27 cellular contexts compared by ENCODE assay signal in genomic region chr12:15497621-15498285, GRCh38.
DNase-seq lines count a peak whose midpoint lies in the region; ATAC-seq, FAIRE-seq and TF ChIP-seq lines count a peak whose summit lies in the region.
"Had no signal": no experiment of that assay in that cellular context is flagged by ENCODE, and none has a peak within 500 bp of the region (broad histone marks: within the 10 kb centered on the region; RNA-seq: fewer than 3 reads in every experiment).

No MANE protein-coding gene starts in this region.

- CTCF ChIA-PET in SK-N-SH (lab: Yijun Ruan, JAX), result no interaction called here

- H3K36me3 ChIP-seq in SK-N-SH (replicated peaks in 1 of 2; ENCODE audit: control insufficient read depth in 1 of 2, insufficient read depth in 2 of 2, low read length in 1 of 2), result no peaks in the 10 kb centered on the region
- H3K36me3 ChIP-seq in SK-N-MC (ENCODE audit: insufficient read depth, low read length), result no peaks in the 10 kb centered on the region
- H3K36me3 ChIP-seq in Karpas-422 (ENCODE audit: insufficient read depth, low read length), result no peaks in the 10 kb centered on the region
- H3K36me3 ChIP-seq: adrenal gland, brain microvascular endothelial cell, gastrocnemius medialis, HAP-1, lower lobe of right lung, transverse colon had no signal

- H3K79me2 ChIP-seq in SK-N-SH (ENCODE audit: insufficient read depth) (no peaks in the 10 kb centered on the region), Karpas-422 (ENCODE audit: low read length) (no peaks in the 10 kb centered on the region)

- H3K27me3 ChIP-seq in SK-N-SH (ENCODE audit: insufficient read depth), result no peaks in the 10 kb centered on the region
- no peaks in the 10 kb centered on the region for H3K27me3 ChIP-seq in Karpas-422 (ENCODE audit: low read length)
- H3K27me3 ChIP-seq: adrenal gland, brain microvascular endothelial cell, gastrocnemius medialis, transverse colon had no signal

- POLR2A ChIA-PET in SK-N-SH (lab: Yijun Ruan, JAX), result no interaction called here

- H3K4me2 ChIP-seq in SK-N-SH (no peak overlapping the region), Karpas-422 (ENCODE audit: low read depth, low read length, poor library complexity, severe bottlenecking) (no peak overlapping the region)

- no peak for TF ChIP-seq CTCF in SK-N-SH (IDR thresholded peaks at IDR 0.05)

- FAIRE-seq in urothelium cell line (lab: Jason Lieb, UNC), result peak; percentile 70
- FAIRE-seq: islet of Langerhans had no signal

- WGBS in SK-N-SH (ENCODE audit: low lambda C conversion rate), result 81% methylated on average over 4 of the region's 4 CpGs

- H3K9ac ChIP-seq in SK-N-SH, result no peak overlapping the region
- no peak overlapping the region for H3K9ac ChIP-seq in SK-N-MC (ENCODE audit: insufficient read length)
- no peak overlapping the region for H3K9ac ChIP-seq in Karpas-422 (ENCODE audit: low read length)

- H3K4me1 ChIP-seq in SK-N-SH (ENCODE audit: control insufficient read depth in 1 of 2, insufficient read depth in 2 of 2, low read depth in 1 of 2, low read length in 1 of 2), result no peaks in the 10 kb centered on the region; a peak in 1 of 4 replicates
- no peaks in the 10 kb centered on the region for H3K4me1 ChIP-seq in Karpas-422 (ENCODE audit: low read length)
- H3K4me1 ChIP-seq: adrenal gland, gastrocnemius medialis, HAP-1, lower lobe of right lung, transverse colon had no signal

- H2AFZ ChIP-seq in SK-N-SH (ENCODE audit: low read depth) (no peak overlapping the region), Karpas-422 (ENCODE audit: low read length) (no peak overlapping the region)

- H3K9me2 ChIP-seq in SK-N-SH (no peaks in the 10 kb centered on the region), Karpas-422 (replicated peaks; ENCODE audit: insufficient read depth, low read length) (no peaks in the 10 kb centered on the region)

- DNase-seq in SK-N-SH (no peak), SK-N-MC (ENCODE audit: low read depth, low spot score) (no peak), left kidney (ENCODE audit: low read depth, low spot score) (peak; percentile 69), urothelium cell line (ENCODE audit: low spot score) (no peak), Karpas-422 (no peak)
- no peak for DNase-seq in activated T-cell treated with anti-CD3 and anti-CD28 coated beads, Interleukin-2, amount 50 U/mL, for 48 hours
- no peak for DNase-seq in stimulated activated CD4-positive, alpha-beta T cell treated with anti-CD3 and anti-CD28 coated beads, Interleukin-2, amount 100 ng/mL, for 48 hours
- DNase-seq: activated CD4-positive, CD25-positive, alpha-beta regulatory T cell treated with anti-CD3 and anti-CD28 coated beads, Interleukin-2, amount 50 U/mL, for 72 hours; activated T-cell treated with anti-CD3 and anti-CD28 coated beads, Interleukin-2, amount 50 U/mL, for 1 hour; adrenal gland; brain microvascular endothelial cell; DMS79; effector memory CD8-positive, alpha-beta T cell; gastrocnemius medialis; hypothalamus; lower lobe of right lung; NCI-H1092; NCI-H1930; NCI-H69; Right ventricle myocardium superior; stimulated activated CD4-positive, alpha-beta T cell treated with anti-CD3 and anti-CD28 coated beads, Interleukin-15, amount 100 ng/mL, for 24 hours; transverse colon had no signal

- H3K4me3 ChIP-seq in SK-N-SH (ENCODE audit: low read depth in 2 of 2, low read length in 1 of 2) (no peak overlapping the region), SK-N-MC (peak overlapping the region; percentile 58), Karpas-422 (ENCODE audit: low read length) (no peak overlapping the region)
- H3K4me3 ChIP-seq: adrenal gland, gastrocnemius medialis, HAP-1, lower lobe of right lung, transverse colon had no signal

- no peak overlapping the region; a peak in 1 of 4 replicates for H3K27ac ChIP-seq in SK-N-SH (ENCODE audit: low read depth in 2 of 2, low read length in 1 of 2)
- no peak overlapping the region for H3K27ac ChIP-seq in SK-N-MC
- H3K27ac ChIP-seq in Karpas-422 (ENCODE audit: low read length), result no peak overlapping the region
- H3K27ac ChIP-seq: adrenal gland, brain microvascular endothelial cell, gastrocnemius medialis, lower lobe of right lung, transverse colon had no signal

- H3F3A ChIP-seq in SK-N-SH (replicated peaks; ENCODE audit: insufficient read depth), result no peaks in the 10 kb centered on the region

- TF ChIP-seq EP300 in SK-N-SH (IDR thresholded peaks at IDR 0.05; ENCODE audit: borderline replicate concordance in 1 of 2, low read depth in 1 of 2, low read length in 1 of 2), result no peak

- ATAC-seq in SK-N-SH treated with all-trans-retinoic acid at 6 μM for 48 hours, result peak; percentile 37; the same call in 2 of the 3 replicates
- ATAC-seq: effector memory CD8-positive, alpha-beta T cell; esophagus mucosa; gastrocnemius medialis; lower lobe of right lung; sciatic nerve had no signal

- TF ChIP-seq RAD21 in SK-N-SH (IDR thresholded peaks at IDR 0.05; ENCODE audit: low read length), result no peak

- H4K20me1 ChIP-seq in SK-N-SH (ENCODE audit: insufficient read depth), result no peaks in the 10 kb centered on the region
- no peaks in the 10 kb centered on the region for H4K20me1 ChIP-seq in Karpas-422 (ENCODE audit: insufficient read depth, low read depth, low read length)

- H3K9me3 ChIP-seq in SK-N-SH (no peaks in the 10 kb centered on the region), SK-N-MC (ENCODE audit: low read depth, low read length) (no peaks in the 10 kb centered on the region), Karpas-422 (ENCODE audit: low read length) (no peaks in the 10 kb centered on the region)
- H3K9me3 ChIP-seq: adrenal gland, gastrocnemius medialis, HAP-1, lower lobe of right lung had no signal

TF ChIP-seq in SK-N-SH treated with all-trans-retinoic acid at 6 μM for 48 hours, 23 proteins besides CTCF, POLR2A, EP300 and RAD21 (continues in another document):
- TF ChIP-seq TCF4 (CRISPR knock-in tag; IDR thresholded peaks at IDR 0.05; ENCODE audit: borderline replicate concordance), result no peak
- no peak for TF ChIP-seq SNAI2 (CRISPR knock-in tag; IDR thresholded peaks at IDR 0.05)
- TF ChIP-seq BACH2 (CRISPR knock-in tag; IDR thresholded peaks at IDR 0.05; ENCODE audit: borderline replicate concordance), result no peak
- no peak for TF ChIP-seq ESRRG (CRISPR knock-in tag; IDR thresholded peaks at IDR 0.05)
- TF ChIP-seq ZFP30 (CRISPR knock-in tag; IDR thresholded peaks at IDR 0.05), result no peak
- no peak for TF ChIP-seq ZC3H10 (CRISPR knock-in tag; IDR thresholded peaks at IDR 0.05)
- TF ChIP-seq CSDC2 (CRISPR knock-in tag; IDR thresholded peaks at IDR 0.05), result no peak
- TF ChIP-seq TOX (CRISPR knock-in tag; IDR thresholded peaks at IDR 0.05; ENCODE audit: borderline replicate concordance), result no peak
- no peak for TF ChIP-seq RARB (CRISPR knock-in tag; IDR thresholded peaks at IDR 0.05)

TF ChIP-seq in SK-N-SH, 30 proteins besides CTCF, POLR2A, EP300 and RAD21:
- TF ChIP-seq TAF1 (IDR thresholded peaks at IDR 0.05; ENCODE audit: borderline replicate concordance, low read depth, low read length) (no peak), MEF2A (IDR thresholded peaks at IDR 0.05; ENCODE audit: borderline replicate concordance, low read depth) (no peak), RXRA (IDR thresholded peaks at IDR 0.05; ENCODE audit: borderline replicate concordance, low read depth) (no peak), RFX5 (IDR thresholded peaks at IDR 0.05; ENCODE audit: low read length) (no peak), JUND (IDR thresholded peaks at IDR 0.05) (no peak), RCOR1 (IDR thresholded peaks at IDR 0.05; ENCODE audit: low read length) (no peak), POLR2AphosphoS5 (IDR thresholded peaks at IDR 0.05; ENCODE audit: low read depth, low read length) (no peak), NFIC (IDR thresholded peaks at IDR 0.05; ENCODE audit: borderline replicate concordance) (no peak), MXI1 (IDR thresholded peaks at IDR 0.05; ENCODE audit: low read depth, low read length) (no peak), ELF1 (IDR thresholded peaks at IDR 0.05) (no peak), GATA2 (CRISPR knock-in tag; IDR thresholded peaks at IDR 0.05) (no peak), EZH2phosphoT487 (IDR thresholded peaks at IDR 0.05; ENCODE audit: borderline replicate concordance, low read depth) (no peak), MAX (IDR thresholded peaks at IDR 0.05; ENCODE audit: low read depth) (no peak)
- TF ChIP-seq, protein P1, sequence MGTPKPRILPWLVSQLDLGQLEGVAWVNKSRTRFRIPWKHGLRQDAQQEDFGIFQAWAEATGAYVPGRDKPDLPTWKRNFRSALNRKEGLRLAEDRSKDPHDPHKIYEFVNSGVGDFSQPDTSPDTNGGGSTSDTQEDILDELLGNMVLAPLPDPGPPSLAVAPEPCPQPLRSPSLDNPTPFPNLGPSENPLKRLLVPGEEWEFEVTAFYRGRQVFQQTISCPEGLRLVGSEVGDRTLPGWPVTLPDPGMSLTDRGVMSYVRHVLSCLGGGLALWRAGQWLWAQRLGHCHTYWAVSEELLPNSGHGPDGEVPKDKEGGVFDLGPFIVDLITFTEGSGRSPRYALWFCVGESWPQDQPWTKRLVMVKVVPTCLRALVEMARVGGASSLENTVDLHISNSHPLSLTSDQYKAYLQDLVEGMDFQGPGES (IDR thresholded peaks at IDR 0.05; ENCODE audit: low read depth, low read length), result no peak
- TF ChIP-seq, protein P2, sequence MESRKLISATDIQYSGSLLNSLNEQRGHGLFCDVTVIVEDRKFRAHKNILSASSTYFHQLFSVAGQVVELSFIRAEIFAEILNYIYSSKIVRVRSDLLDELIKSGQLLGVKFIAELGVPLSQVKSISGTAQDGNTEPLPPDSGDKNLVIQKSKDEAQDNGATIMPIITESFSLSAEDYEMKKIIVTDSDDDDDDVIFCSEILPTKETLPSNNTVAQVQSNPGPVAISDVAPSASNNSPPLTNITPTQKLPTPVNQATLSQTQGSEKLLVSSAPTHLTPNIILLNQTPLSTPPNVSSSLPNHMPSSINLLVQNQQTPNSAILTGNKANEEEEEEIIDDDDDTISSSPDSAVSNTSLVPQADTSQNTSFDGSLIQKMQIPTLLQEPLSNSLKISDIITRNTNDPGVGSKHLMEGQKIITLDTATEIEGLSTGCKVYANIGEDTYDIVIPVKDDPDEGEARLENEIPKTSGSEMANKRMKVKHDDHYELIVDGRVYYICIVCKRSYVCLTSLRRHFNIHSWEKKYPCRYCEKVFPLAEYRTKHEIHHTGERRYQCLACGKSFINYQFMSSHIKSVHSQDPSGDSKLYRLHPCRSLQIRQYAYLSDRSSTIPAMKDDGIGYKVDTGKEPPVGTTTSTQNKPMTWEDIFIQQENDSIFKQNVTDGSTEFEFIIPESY (IDR thresholded peaks at IDR 0.05; ENCODE audit: borderline replicate concordance, low read depth), result no peak
